In the genomic region with DNA sequence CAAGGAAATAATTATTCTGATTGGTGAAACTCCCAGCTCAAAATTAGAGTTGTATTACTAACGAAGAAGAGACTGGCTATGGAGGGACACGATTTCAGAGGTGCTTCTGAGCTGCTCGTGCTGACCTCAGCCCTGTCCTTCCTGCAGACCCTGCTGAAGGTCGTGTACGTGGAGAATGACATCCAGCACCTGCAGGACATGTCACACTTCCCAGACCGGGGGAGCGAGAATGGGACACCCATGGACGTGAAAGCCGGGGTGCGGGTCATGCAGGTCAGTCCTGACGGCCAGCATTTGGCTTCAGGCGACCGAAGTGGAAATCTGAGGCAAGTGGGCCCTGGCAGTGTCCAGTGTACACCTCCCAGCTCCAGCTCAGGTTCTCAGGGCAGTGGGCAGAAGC, we compare ENCODE assay signal across 37 cellular contexts. TPM values are rescaled to one million over a fixed set of nuclear protein-coding genes. Genes with fewer than 3 reads are reported as not detected.
"Had no signal": no experiment of that assay in that cellular context is flagged by ENCODE, and none has a peak within 500 bp of the region (broad histone marks: within the 10 kb centered on the region; RNA-seq: fewer than 3 reads in every experiment).

No MANE protein-coding gene starts in this region.

- DNase-seq: Karpas-422, Kasumi-1, KG1, MG63, MM.1S, MV-4-11, NCI-H1048, NCI-H1092, NCI-H1092 treated with DMSO at 0.1 percent for 48 hours, NCI-H1105, NCI-H1105 treated with DMSO at 0.1 percent for 48 hours, NCI-H1417, NCI-H1417 treated with DMSO at 0.1 percent for 48 hours, NCI-H1436, NCI-H1436 treated with DMSO at 0.1 percent for 48 hours, NCI-H146, NCI-H1694, NCI-H1694 treated with DMSO at 0.1 percent for 48 hours, NCI-H187, NCI-H187 treated with DMSO at 0.1 percent for 48 hours, NCI-H1930, NCI-H2029, NCI-H2029 treated with DMSO at 0.1 percent for 48 hours, NCI-H2081, NCI-H2081 treated with DMSO at 0.1 percent for 48 hours, NCI-H2107, NCI-H2171, NCI-H2171 treated with DMSO at 0.1 percent for 48 hours, NCI-H2227 treated with DMSO at 0.1 percent for 48 hours, NCI-H226, NCI-H345, NCI-H446, NCI-H446 treated with DMSO at 0.1 percent for 48 hours had no signal

- H3K27ac ChIP-seq: KMS-11 had no signal

- H3K9me3 ChIP-seq: MG63 had no signal

RNA-seq across cellular contexts. Expression of gene OVOL3, which starts 28.0 kb away (rescaled TPM):
- total RNA-seq: LHCN-M2, MCF 10A, NCI-H460 had no signal
